ENCODE assay signal across 20 cellular contexts in the genomic region with DNA sequence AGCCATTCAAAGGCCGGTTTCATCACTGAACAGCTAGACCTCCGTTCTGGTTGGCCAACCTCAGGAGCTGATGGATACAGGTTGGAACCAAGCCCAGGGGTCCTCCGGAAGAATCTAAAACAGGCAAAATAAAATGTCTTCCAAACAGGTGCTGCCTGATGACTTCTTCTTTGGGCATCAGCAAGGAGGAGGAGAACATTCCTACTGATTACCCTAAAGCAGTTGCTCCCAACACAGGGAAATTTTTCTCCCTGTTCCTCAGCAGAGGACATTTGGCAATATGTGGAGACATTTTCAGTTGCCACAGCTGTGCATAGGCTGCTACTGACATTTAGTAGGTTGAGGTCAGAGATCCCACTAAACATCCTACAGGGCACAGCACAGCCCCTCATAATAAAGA.
DNase-seq lines count a peak whose midpoint lies in the region; ATAC-seq and TF ChIP-seq lines count a peak whose summit lies in the region.
"Had no signal": no experiment of that assay in that cellular context is flagged by ENCODE, and none has a peak within 500 bp of the region (broad histone marks: within the 10 kb centered on the region; RNA-seq: fewer than 3 reads in every experiment).

No MANE protein-coding gene starts in this region.

- H4K8ac ChIP-seq in IMR-90 (ENCODE audit: low read depth in 2 of 2, low read length in 2 of 2) (peak overlapping the region; percentile 3 to 67; a peak in 1 of 4 replicates), mesendoderm (ENCODE audit: low read depth, low read length) (peak overlapping the region; percentile 65)

- no peaks in the 10 kb centered on the region for H3K9me1 ChIP-seq in IMR-90 (ENCODE audit: insufficient read depth, low read length)

- H3K18ac ChIP-seq in IMR-90 (ENCODE audit: low read depth, low read length) (peak overlapping the region; percentile 67), mesendoderm (ENCODE audit: low read length) (no peak overlapping the region)

- H3K4ac ChIP-seq in IMR-90 (ENCODE audit: low read depth, low read length) (peak overlapping the region; percentile 25; the same call in 1 of the 2 replicates), mesendoderm (ENCODE audit: low read depth, low read length) (no peak overlapping the region)

- CTCF ChIA-PET in IMR-90 (lab: Yijun Ruan, JAX), result interaction anchor here (0.6 kb wide), 1 partner anchor 22 kb away, joined by 6 read pairs; no protein-coding TSS in a partner anchor

- H3K9ac ChIP-seq in IMR-90 (ENCODE audit: low read depth, low read length) (no peak overlapping the region), mesendoderm (ENCODE audit: low read length) (no peak overlapping the region), subcutaneous abdominal adipose tissue (ENCODE audit: low read length in 5 of 5) (no peak overlapping the region), endodermal cell (ENCODE audit: extremely low read depth, low read length, poor library complexity, severe bottlenecking) (no peak overlapping the region)

- H3K4me2 ChIP-seq in IMR-90 (ENCODE audit: low read depth, low read length), result no peak overlapping the region
- no peak overlapping the region for H3K4me2 ChIP-seq in mesendoderm (ENCODE audit: low read length)
- H3K4me2 ChIP-seq: PC-9 had no signal

- H2AFZ ChIP-seq in ACC112 (ENCODE audit: low read length, unreplicated experiment), result no peak overlapping the region
- H2AFZ ChIP-seq in IMR-90 (replicated peaks; ENCODE audit: low read length, poor library complexity), result no peak overlapping the region
- H2AFZ ChIP-seq: PC-9 had no signal

- intact Hi-C loops in IMR-90 (cut with micrococcal nuclease), result no loop called here

- no peaks in the 10 kb centered on the region for H3K9me3 Mint-ChIP-seq in endodermal cell

- H4K20me1 ChIP-seq in IMR-90 (ENCODE audit: insufficient read depth, low read length), result no peaks in the 10 kb centered on the region

- H2AK5ac ChIP-seq in IMR-90 (ENCODE audit: low read depth, low read length) (peak overlapping the region; percentile 77; the same call in 1 of the 2 replicates), mesendoderm (ENCODE audit: low read length) (no peak overlapping the region)

- DNase-seq in IMR-90 (no peak), mesendoderm (no peak), endodermal cell (no peak)
- no peak for DNase-seq in NK-92 treated with Interleukin-12 subunit alpha and Interleukin-12 subunit beta, amount 100 ng/mL, for 24 hours (lab: John Stamatoyannopoulos, UW)
- DNase-seq: ACHN, Calu3, DMS79 treated with DMSO at 0.1 percent for 48 hours, MM.1S, NCI-H2029, NCI-H446 treated with DMSO at 0.1 percent for 48 hours, NCI-H526, NCI-H82, PC-9, Right ventricle myocardium superior had no signal

- peaks cover 31% of the 10 kb centered on the region for H3K4me1 ChIP-seq in ACC112 (ENCODE audit: control insufficient read depth, insufficient read depth, low read length, unreplicated experiment)
- H3K4me1 ChIP-seq in IMR-90 (ENCODE audit: control insufficient read depth, insufficient read depth, low read length), result peaks cover 10% of the 10 kb centered on the region
- H3K4me1 ChIP-seq in mesendoderm (ENCODE audit: control insufficient read depth, low read depth, low read length), result no peaks in the 10 kb centered on the region
- H3K4me1 ChIP-seq in subcutaneous abdominal adipose tissue (ENCODE audit: control insufficient read depth in 5 of 5, insufficient read depth in 5 of 5, low read length in 5 of 5), result peaks cover 0 to 26% (median 15%) of the 10 kb centered on the region in 5 donors
- H3K4me1 ChIP-seq in endodermal cell (ENCODE audit: control insufficient read depth, insufficient read depth, low read length), result no peaks in the 10 kb centered on the region
- H3K4me1 ChIP-seq: SJSA1 had no signal

- H3K79me2 ChIP-seq in ACC112 (ENCODE audit: control insufficient read depth, insufficient read depth, low read length, unreplicated experiment), result no peaks in the 10 kb centered on the region
- no peaks in the 10 kb centered on the region for H3K79me2 ChIP-seq in mesendoderm (ENCODE audit: control insufficient read depth, insufficient read depth, low read length)

- TF ChIP-seq CTCF in IMR-90 (conservative IDR thresholded peaks at IDR 0.05; ENCODE audit: low read depth, low read length), result no peak
- no peak for TF ChIP-seq CTCF in endodermal cell (conservative IDR thresholded peaks at IDR 0.05)

- BruUV-seq in IMR-90 (replicated peaks; lab: Mats Ljungman, UMichigan), result no TSS peak

- H2AK9ac ChIP-seq in IMR-90 (replicated peaks; ENCODE audit: low read depth, low read length, poor library complexity), result no peak overlapping the region

- no peak overlapping the region for H3K4me3 Mint-ChIP-seq in endodermal cell

- dilution Hi-C loops in IMR-90 (cut with HindIII; ENCODE audit: low sequenced_read_pairs, unreplicated experiment), result no loop called here

- ATAC-seq in IMR-90 (ENCODE audit: low read depth) (no peak), HG03159 (IDR thresholded peaks at IDR 0.05; ENCODE audit: unreplicated experiment) (no peak)
- ATAC-seq: HCT116, K562 had no signal

- peak overlapping the region; percentile 99 for H3K27ac ChIP-seq in ACC112 (ENCODE audit: low read depth, low read length)
- H3K27ac ChIP-seq in IMR-90 (ENCODE audit: insufficient read depth, low read length), result peak overlapping the region; percentile 29; the same call in 1 of the 2 replicates
- H3K27ac ChIP-seq in mesendoderm (ENCODE audit: low read depth, low read length), result no peak overlapping the region
- H3K27ac ChIP-seq in subcutaneous abdominal adipose tissue (ENCODE audit: low read depth, low read length), result peak overlapping the region; percentile 95
- H3K27ac ChIP-seq in endodermal cell (ENCODE audit: low read depth, low read length), result no peak overlapping the region
- H3K27ac ChIP-seq: PC-9, SJSA1 had no signal

- H2BK15ac ChIP-seq in IMR-90 (ENCODE audit: low read depth, low read length) (peak overlapping the region; percentile 75; the same call in 2 of the 3 replicates), mesendoderm (replicated peaks; ENCODE audit: low read depth) (no peak overlapping the region)

- no peak overlapping the region; the same call in 1 of the 2 replicates for H4K91ac ChIP-seq in IMR-90 (ENCODE audit: insufficient read depth, low read depth, low read length)

- TF ChIP-seq POLR2A in IMR-90 (IDR thresholded peaks at IDR 0.05; ENCODE audit: low read depth, low read length), result no peak

- H3K4me1 Mint-ChIP-seq in endodermal cell, result peaks cover 5% of the 10 kb centered on the region

- no peak overlapping the region for H3K27ac Mint-ChIP-seq in endodermal cell

- H3K23ac ChIP-seq in IMR-90 (ENCODE audit: low read depth, low read length) (0 out of 2 replicates have a peak overlapping the region, but pooled peaks have one; percentile 15), mesendoderm (ENCODE audit: low read length) (no peak overlapping the region)

- H4K5ac ChIP-seq in IMR-90 (ENCODE audit: low read depth, low read length), result peak overlapping the region; percentile 12; the same call in 1 of the 2 replicates
- H4K5ac ChIP-seq in mesendoderm (ENCODE audit: low read length), result no peak overlapping the region

- H3K27me3 ChIP-seq in ACC112 (ENCODE audit: insufficient read depth, low read length) (no peaks in the 10 kb centered on the region), IMR-90 (ENCODE audit: control insufficient read depth, insufficient read depth, low read length) (no peaks in the 10 kb centered on the region), mesendoderm (ENCODE audit: insufficient read depth, low read length, poor library complexity) (no peaks in the 10 kb centered on the region), subcutaneous abdominal adipose tissue (ENCODE audit: control insufficient read depth in 5 of 5, insufficient read depth in 4 of 5, low read length in 5 of 5) (no peaks in the 10 kb centered on the region), endodermal cell (ENCODE audit: control insufficient read depth, insufficient read depth, low read length, poor library complexity, severe bottlenecking) (no peaks in the 10 kb centered on the region)
- H3K27me3 ChIP-seq: SJSA1 had no signal

- H2BK120ac ChIP-seq in IMR-90 (ENCODE audit: low read depth, low read length) (peak overlapping the region; percentile 22; the same call in 1 of the 2 replicates), mesendoderm (ENCODE audit: low read depth, low read length) (no peak overlapping the region)

- POLR2A ChIA-PET in IMR-90 (lab: Charles Lee; ENCODE audit: unreplicated experiment), result no interaction called here

- WGBS in IMR-90 (ENCODE audit: extremely low coverage in 2 of 2, insufficient read length in 1 of 2), 2 experiments, result no CpG with 5 or more reads among the region's 3 CpGs
- no CpG with 5 or more reads among the region's 3 CpGs for WGBS in mesendoderm (ENCODE audit: extremely low coverage, insufficient coverage, low lambda C conversion rate)
- WGBS in endodermal cell (ENCODE audit: insufficient coverage in 1 of 2, insufficient read length in 1 of 2), 2 experiments, result 90 to 95% methylated on average over 3 of the region's 3 CpGs

- H3K4me3 ChIP-seq in ACC112 (ENCODE audit: low read depth, low read length) (no peak overlapping the region), IMR-90 (ENCODE audit: insufficient read depth, low read depth, low read length) (no peak overlapping the region), mesendoderm (ENCODE audit: low read length) (no peak overlapping the region), subcutaneous abdominal adipose tissue (ENCODE audit: low read depth in 1 of 5, low read length in 5 of 5) (no peak overlapping the region), endodermal cell (ENCODE audit: low read length) (no peak overlapping the region)
- H3K4me3 ChIP-seq: K562, PC-9, SJSA1 had no signal

- no peaks in the 10 kb centered on the region for H3K36me3 ChIP-seq in ACC112 (ENCODE audit: insufficient read depth, low read length)
- H3K36me3 ChIP-seq in IMR-90 (ENCODE audit: control insufficient read depth, insufficient read depth, low read length), result no peaks in the 10 kb centered on the region
- no peaks in the 10 kb centered on the region for H3K36me3 ChIP-seq in mesendoderm (ENCODE audit: control insufficient read depth, insufficient read depth, low read length)
- no peaks in the 10 kb centered on the region for H3K36me3 ChIP-seq in subcutaneous abdominal adipose tissue (ENCODE audit: control insufficient read depth in 5 of 5, insufficient read depth in 5 of 5, low read length in 5 of 5)
- no peaks in the 10 kb centered on the region for H3K36me3 ChIP-seq in endodermal cell (ENCODE audit: control insufficient read depth, insufficient read depth, low read length)
- H3K36me3 ChIP-seq: SJSA1 had no signal

- no peak overlapping the region for H2BK5ac ChIP-seq in IMR-90 (ENCODE audit: low read depth, low read length, poor library complexity, severe bottlenecking)
- no peak overlapping the region for H2BK5ac ChIP-seq in mesendoderm (ENCODE audit: low read length)

- H3K56ac ChIP-seq in IMR-90 (ENCODE audit: extremely low read depth, insufficient read depth, low read length) (no peak overlapping the region), mesendoderm (ENCODE audit: low read length) (no peak overlapping the region)

- TF ChIP-seq RAD21 in IMR-90 (IDR thresholded peaks at IDR 0.05; ENCODE audit: low read length), result no peak

- H3K14ac ChIP-seq in IMR-90 (replicated peaks; ENCODE audit: low read depth, low read length), result no peak overlapping the region

- H3K79me1 ChIP-seq in IMR-90 (ENCODE audit: low read depth in 1 of 2, low read length in 2 of 2) (no peaks in the 10 kb centered on the region), mesendoderm (ENCODE audit: low read length) (no peaks in the 10 kb centered on the region)

- in situ Hi-C loops in IMR-90 (cut with MboI; ENCODE audit: low sequenced_read_pairs), result no loop called here

- no peaks in the 10 kb centered on the region for H3K9me3 ChIP-seq in IMR-90 (ENCODE audit: control insufficient read depth, insufficient read depth, low read length)
- H3K9me3 ChIP-seq in subcutaneous abdominal adipose tissue (ENCODE audit: control insufficient read depth in 5 of 5, low read length in 5 of 5), result no peaks in the 10 kb centered on the region
- no peaks in the 10 kb centered on the region for H3K9me3 ChIP-seq in endodermal cell (ENCODE audit: control insufficient read depth, low read length)
- H3K9me3 ChIP-seq: SJSA1 had no signal

- no peaks in the 10 kb centered on the region for H3K36me3 Mint-ChIP-seq in endodermal cell (ENCODE audit: low read depth)

- peaks cover 2% of the 10 kb centered on the region for H3K27me3 Mint-ChIP-seq in endodermal cell (ENCODE audit: insufficient read depth)

- peak overlapping the region; percentile 35; the same call in 1 of the 2 replicates for H2BK20ac ChIP-seq in IMR-90 (ENCODE audit: low read depth, low read length)

Comparison
In these comparisons a context has a peak if more than half of its experiments do, and no peak if none do; other contexts are left out.
1. H3K27ac ChIP-seq: peak in ACC112 (single experiment), IMR-90 (single experiment) and subcutaneous abdominal adipose tissue (single experiment); none in mesendoderm (single experiment) and endodermal cell (single experiment).